Comparison of ENCODE assay signal across 1 cellular context in the genomic region with DNA sequence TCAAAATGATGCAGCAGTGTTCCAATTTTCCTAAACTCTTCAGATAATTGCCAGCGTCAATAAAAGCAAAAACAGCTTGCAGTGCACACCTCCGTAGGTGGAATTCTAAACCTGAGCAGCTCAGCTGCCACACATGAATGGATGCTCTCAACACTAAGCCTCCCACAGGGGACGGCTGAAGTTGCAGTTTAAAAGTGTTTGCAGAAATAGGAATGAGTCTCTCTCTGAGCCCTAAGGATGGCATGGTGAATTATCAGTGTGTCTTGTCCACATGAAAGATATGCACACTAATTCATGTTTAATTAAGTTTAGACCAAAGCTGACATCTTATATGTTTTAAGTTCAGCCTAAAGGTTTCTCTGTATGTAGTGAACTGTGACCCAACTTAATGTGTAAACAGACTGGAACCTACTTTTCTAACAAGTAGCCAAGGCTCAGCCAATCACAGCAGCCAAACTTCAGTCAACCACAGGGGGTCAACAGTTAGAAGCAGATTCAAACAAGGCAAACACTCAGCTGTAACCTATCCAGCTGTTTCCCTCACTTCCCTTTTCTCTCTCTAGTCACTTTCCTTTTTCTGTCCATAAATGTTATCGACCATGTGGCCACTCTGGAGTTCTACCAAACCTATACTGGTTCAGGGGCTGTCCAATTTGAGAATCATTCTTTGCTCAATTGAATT.
TF ChIP-seq lines count a peak whose summit lies in the region.

No MANE protein-coding gene starts in this region.

TF ChIP-seq in IMR-90, 13 proteins besides CTCF, POLR2A, EP300 and RAD21 (continued from another document):
- TF ChIP-seq RCOR1 (IDR thresholded peaks at IDR 0.05; ENCODE audit: insufficient replicate concordance, low read length), result no peak
- no peak for TF ChIP-seq CHD1 (IDR thresholded peaks at IDR 0.05; ENCODE audit: low read depth, low read length)
- no peak for TF ChIP-seq RFX5 (IDR thresholded peaks at IDR 0.05; ENCODE audit: low read depth, low read length)
- TF ChIP-seq, protein P1, sequence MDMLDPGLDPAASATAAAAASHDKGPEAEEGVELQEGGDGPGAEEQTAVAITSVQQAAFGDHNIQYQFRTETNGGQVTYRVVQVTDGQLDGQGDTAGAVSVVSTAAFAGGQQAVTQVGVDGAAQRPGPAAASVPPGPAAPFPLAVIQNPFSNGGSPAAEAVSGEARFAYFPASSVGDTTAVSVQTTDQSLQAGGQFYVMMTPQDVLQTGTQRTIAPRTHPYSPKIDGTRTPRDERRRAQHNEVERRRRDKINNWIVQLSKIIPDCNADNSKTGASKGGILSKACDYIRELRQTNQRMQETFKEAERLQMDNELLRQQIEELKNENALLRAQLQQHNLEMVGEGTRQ (IDR thresholded peaks at IDR 0.05; ENCODE audit: low read depth, low read length), result no peak
- TF ChIP-seq, protein P2, sequence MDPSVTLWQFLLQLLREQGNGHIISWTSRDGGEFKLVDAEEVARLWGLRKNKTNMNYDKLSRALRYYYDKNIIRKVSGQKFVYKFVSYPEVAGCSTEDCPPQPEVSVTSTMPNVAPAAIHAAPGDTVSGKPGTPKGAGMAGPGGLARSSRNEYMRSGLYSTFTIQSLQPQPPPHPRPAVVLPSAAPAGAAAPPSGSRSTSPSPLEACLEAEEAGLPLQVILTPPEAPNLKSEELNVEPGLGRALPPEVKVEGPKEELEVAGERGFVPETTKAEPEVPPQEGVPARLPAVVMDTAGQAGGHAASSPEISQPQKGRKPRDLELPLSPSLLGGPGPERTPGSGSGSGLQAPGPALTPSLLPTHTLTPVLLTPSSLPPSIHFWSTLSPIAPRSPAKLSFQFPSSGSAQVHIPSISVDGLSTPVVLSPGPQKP (IDR thresholded peaks at IDR 0.05; ENCODE audit: borderline replicate concordance, low read depth, low read length), result no peak
TF ChIP-seq in IMR-90: peak in this region for 0.
